2 cellular contexts compared by ENCODE assay signal in the genomic region with DNA sequence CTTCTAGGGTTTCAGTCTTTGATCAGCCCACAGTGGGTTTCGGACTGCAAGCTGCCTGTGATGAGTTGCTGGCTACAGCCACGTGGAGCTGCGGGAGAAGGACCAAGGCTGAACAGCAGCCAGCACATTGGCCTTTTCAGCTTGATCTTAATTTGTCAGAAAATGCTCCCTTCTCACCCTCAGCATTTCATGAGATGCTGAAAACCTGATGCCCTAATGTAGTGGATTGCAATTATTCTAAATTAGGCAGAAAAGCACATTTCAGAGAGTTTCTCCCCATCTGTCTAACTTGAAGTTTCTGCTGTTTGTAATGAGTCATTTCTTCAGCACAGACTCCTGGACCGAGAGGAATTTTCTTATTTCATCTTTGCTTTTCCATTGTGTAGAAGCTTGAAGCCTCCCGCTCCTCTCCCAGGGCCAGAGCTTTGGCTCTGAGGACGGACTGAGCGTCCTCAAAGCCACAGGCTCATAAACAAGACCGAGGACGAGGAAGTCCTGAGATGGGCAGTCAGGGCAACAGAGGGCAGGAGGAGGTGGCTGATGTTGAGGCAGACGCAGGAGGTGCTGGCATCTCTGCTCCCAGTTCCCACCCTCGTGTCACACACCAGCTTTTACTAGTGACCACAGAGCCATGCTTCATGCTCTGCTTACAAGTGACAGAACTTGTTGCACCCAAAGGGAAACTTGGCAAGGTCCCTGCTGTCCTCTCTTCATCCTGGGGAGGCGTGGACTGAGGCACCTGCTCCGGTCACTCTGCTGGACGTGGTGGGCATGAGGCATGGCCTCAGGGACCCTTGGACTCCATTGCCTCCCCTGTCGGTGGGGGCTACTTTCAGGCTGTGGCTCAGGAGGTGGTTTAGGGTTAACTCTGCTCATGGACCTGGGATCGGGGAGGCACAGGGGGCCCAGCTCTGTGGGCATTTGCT.
TF ChIP-seq lines count a peak whose summit lies in the region.

No MANE protein-coding gene starts in this region.

TF ChIP-seq in liver, 16 proteins besides CTCF, POLR2A, EP300 and RAD21 (continued from another document):
- TF ChIP-seq, protein P1, sequence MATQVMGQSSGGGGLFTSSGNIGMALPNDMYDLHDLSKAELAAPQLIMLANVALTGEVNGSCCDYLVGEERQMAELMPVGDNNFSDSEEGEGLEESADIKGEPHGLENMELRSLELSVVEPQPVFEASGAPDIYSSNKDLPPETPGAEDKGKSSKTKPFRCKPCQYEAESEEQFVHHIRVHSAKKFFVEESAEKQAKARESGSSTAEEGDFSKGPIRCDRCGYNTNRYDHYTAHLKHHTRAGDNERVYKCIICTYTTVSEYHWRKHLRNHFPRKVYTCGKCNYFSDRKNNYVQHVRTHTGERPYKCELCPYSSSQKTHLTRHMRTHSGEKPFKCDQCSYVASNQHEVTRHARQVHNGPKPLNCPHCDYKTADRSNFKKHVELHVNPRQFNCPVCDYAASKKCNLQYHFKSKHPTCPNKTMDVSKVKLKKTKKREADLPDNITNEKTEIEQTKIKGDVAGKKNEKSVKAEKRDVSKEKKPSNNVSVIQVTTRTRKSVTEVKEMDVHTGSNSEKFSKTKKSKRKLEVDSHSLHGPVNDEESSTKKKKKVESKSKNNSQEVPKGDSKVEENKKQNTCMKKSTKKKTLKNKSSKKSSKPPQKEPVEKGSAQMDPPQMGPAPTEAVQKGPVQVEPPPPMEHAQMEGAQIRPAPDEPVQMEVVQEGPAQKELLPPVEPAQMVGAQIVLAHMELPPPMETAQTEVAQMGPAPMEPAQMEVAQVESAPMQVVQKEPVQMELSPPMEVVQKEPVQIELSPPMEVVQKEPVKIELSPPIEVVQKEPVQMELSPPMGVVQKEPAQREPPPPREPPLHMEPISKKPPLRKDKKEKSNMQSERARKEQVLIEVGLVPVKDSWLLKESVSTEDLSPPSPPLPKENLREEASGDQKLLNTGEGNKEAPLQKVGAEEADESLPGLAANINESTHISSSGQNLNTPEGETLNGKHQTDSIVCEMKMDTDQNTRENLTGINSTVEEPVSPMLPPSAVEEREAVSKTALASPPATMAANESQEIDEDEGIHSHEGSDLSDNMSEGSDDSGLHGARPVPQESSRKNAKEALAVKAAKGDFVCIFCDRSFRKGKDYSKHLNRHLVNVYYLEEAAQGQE (IDR thresholded peaks at IDR 0.05), result no peak
- TF ChIP-seq FOXA1 (IDR thresholded peaks at IDR 0.05) (no peak), JUND (IDR thresholded peaks at IDR 0.05) (no peak), GABPA (IDR thresholded peaks at IDR 0.05 in 1 of 2, conservative IDR thresholded peaks at IDR 0.05 in 1 of 2) (no peak), RXRA (IDR thresholded peaks at IDR 0.05) (no peak), HNF4A (conservative IDR thresholded peaks at IDR 0.05) (no peak), TAF1 (conservative IDR thresholded peaks at IDR 0.05) (no peak), NR2F2 (IDR thresholded peaks at IDR 0.05) (no peak), EGR1 (IDR thresholded peaks at IDR 0.05; ENCODE audit: low read depth in 2 of 2) (no peak), FOXA2 (IDR thresholded peaks at IDR 0.05) (no peak)
- TF ChIP-seq, protein P2, sequence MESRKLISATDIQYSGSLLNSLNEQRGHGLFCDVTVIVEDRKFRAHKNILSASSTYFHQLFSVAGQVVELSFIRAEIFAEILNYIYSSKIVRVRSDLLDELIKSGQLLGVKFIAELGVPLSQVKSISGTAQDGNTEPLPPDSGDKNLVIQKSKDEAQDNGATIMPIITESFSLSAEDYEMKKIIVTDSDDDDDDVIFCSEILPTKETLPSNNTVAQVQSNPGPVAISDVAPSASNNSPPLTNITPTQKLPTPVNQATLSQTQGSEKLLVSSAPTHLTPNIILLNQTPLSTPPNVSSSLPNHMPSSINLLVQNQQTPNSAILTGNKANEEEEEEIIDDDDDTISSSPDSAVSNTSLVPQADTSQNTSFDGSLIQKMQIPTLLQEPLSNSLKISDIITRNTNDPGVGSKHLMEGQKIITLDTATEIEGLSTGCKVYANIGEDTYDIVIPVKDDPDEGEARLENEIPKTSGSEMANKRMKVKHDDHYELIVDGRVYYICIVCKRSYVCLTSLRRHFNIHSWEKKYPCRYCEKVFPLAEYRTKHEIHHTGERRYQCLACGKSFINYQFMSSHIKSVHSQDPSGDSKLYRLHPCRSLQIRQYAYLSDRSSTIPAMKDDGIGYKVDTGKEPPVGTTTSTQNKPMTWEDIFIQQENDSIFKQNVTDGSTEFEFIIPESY (IDR thresholded peaks at IDR 0.05), result no peak
- TF ChIP-seq, protein P3, sequence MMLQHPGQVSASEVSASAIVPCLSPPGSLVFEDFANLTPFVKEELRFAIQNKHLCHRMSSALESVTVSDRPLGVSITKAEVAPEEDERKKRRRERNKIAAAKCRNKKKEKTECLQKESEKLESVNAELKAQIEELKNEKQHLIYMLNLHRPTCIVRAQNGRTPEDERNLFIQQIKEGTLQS (IDR thresholded peaks at IDR 0.05), result no peak
- TF ChIP-seq, protein P4, sequence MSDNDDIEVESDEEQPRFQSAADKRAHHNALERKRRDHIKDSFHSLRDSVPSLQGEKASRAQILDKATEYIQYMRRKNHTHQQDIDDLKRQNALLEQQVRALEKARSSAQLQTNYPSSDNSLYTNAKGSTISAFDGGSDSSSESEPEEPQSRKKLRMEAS (IDR thresholded peaks at IDR 0.05), result no peak

TF ChIP-seq in HepG2, 621 proteins besides CTCF, POLR2A, EP300 and RAD21 (continued from another document):
- TF ChIP-seq, protein P5, sequence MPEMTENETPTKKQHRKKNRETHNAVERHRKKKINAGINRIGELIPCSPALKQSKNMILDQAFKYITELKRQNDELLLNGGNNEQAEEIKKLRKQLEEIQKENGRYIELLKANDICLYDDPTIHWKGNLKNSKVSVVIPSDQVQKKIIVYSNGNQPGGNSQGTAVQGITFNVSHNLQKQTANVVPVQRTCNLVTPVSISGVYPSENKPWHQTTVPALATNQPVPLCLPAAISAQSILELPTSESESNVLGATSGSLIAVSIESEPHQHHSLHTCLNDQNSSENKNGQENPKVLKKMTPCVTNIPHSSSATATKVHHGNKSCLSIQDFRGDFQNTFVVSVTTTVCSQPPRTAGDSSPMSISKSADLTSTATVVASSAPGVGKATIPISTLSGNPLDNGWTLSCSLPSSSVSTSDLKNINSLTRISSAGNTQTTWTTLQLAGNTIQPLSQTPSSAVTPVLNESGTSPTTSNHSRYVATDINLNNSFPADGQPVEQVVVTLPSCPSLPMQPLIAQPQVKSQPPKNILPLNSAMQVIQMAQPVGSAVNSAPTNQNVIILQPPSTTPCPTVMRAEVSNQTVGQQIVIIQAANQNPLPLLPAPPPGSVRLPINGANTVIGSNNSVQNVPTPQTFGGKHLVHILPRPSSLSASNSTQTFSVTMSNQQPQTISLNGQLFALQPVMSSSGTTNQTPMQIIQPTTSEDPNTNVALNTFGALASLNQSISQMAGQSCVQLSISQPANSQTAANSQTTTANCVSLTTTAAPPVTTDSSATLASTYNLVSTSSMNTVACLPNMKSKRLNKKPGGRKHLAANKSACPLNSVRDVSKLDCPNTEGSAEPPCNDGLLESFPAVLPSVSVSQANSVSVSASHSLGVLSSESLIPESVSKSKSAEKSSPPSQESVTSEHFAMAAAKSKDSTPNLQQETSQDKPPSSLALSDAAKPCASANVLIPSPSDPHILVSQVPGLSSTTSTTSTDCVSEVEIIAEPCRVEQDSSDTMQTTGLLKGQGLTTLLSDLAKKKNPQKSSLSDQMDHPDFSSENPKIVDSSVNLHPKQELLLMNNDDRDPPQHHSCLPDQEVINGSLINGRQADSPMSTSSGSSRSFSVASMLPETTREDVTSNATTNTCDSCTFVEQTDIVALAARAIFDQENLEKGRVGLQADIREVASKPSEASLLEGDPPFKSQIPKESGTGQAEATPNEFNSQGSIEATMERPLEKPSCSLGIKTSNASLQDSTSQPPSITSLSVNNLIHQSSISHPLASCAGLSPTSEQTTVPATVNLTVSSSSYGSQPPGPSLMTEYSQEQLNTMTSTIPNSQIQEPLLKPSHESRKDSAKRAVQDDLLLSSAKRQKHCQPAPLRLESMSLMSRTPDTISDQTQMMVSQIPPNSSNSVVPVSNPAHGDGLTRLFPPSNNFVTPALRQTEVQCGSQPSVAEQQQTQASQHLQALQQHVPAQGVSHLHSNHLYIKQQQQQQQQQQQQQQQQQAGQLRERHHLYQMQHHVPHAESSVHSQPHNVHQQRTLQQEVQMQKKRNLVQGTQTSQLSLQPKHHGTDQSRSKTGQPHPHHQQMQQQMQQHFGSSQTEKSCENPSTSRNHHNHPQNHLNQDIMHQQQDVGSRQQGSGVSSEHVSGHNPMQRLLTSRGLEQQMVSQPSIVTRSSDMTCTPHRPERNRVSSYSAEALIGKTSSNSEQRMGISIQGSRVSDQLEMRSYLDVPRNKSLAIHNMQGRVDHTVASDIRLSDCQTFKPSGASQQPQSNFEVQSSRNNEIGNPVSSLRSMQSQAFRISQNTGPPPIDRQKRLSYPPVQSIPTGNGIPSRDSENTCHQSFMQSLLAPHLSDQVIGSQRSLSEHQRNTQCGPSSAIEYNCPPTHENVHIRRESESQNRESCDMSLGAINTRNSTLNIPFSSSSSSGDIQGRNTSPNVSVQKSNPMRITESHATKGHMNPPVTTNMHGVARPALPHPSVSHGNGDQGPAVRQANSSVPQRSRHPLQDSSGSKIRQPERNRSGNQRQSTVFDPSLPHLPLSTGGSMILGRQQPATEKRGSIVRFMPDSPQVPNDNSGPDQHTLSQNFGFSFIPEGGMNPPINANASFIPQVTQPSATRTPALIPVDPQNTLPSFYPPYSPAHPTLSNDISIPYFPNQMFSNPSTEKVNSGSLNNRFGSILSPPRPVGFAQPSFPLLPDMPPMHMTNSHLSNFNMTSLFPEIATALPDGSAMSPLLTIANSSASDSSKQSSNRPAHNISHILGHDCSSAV (CRISPR knock-in tag; IDR thresholded peaks at IDR 0.05; ENCODE audit: borderline replicate concordance), result no peak
- TF ChIP-seq RBM39 (IDR thresholded peaks at IDR 0.05; ENCODE audit: low read depth, low read length, poor library complexity, severe bottlenecking) (no peak), ZNF317 (CRISPR knock-in tag; IDR thresholded peaks at IDR 0.05) (no peak), THAP11 (CRISPR knock-in tag; IDR thresholded peaks at IDR 0.05) (no peak), SPEN (CRISPR knock-in tag; IDR thresholded peaks at IDR 0.05; ENCODE audit: low read depth) (no peak), HMG20B (CRISPR knock-in tag; conservative IDR thresholded peaks at IDR 0.05) (no peak), EED (CRISPR knock-in tag; IDR thresholded peaks at IDR 0.05) (no peak), ZNF331 (CRISPR knock-in tag; IDR thresholded peaks at IDR 0.05) (no peak), NR2F1 (CRISPR knock-in tag; IDR thresholded peaks at IDR 0.05) (no peak)
TF ChIP-seq in HepG2: peak in this region for 0.
